18 cellular contexts compared by ENCODE assay signal in the genomic region with DNA sequence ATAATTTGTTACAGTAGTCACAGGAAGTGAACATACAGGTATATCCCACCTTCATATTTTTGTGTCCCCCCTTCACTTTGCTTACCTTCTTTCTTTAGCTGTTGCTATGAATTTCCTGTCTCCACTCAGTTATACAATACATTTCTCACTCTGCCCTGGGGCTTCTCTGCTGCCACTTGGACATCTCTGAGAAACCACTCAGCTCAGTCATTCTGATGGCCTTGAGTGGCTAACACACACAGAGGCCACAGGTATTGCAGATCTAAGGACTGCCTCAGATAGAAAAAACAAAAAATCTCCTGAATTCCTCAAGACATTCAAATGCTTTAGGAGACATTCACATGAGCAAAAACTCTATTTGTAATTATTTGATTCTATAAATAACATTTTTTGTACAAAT.
DNase-seq lines count a peak whose midpoint lies in the region; ATAC-seq, FAIRE-seq and TF ChIP-seq lines count a peak whose summit lies in the region.
"Had no signal": no experiment of that assay in that cellular context is flagged by ENCODE, and none has a peak within 500 bp of the region (broad histone marks: within the 10 kb centered on the region; RNA-seq: fewer than 3 reads in every experiment).

No MANE protein-coding gene starts in this region.

- H3K4me3 ChIP-seq in left lung (no peak overlapping the region), thyroid gland (replicated peaks in 1 of 3) (no peak overlapping the region)
- H3K4me3 ChIP-seq: BLaER1, GM12878, HAP-1 had no signal

- H3K27me3 ChIP-seq in left lung (no peaks in the 10 kb centered on the region), thyroid gland (no peaks in the 10 kb centered on the region)
- H3K27me3 ChIP-seq: BLaER1 had no signal

- DNase-seq in NCI-H82 (lab: John Stamatoyannopoulos, UW) (peak; percentile 15), NCI-H82 treated with DMSO at 0.1 percent for 48 hours (lab: John Stamatoyannopoulos, UW; ENCODE audit: unreplicated experiment) (no peak), left lung (no peak), thyroid gland (peak; percentile 3 to 12), frontal cortex (ENCODE audit: low spot score in 2 of 2) (no peak)
- DNase-seq: 8988T; Calu3; CD4-positive, alpha-beta memory T cell; DMS 273 treated with DMSO at 0.1 percent for 48 hours; DMS53; DND-41; EL had no signal

- TF ChIP-seq CTCF in left lung (IDR thresholded peaks at IDR 0.05) (no peak), thyroid gland (IDR thresholded peaks at IDR 0.05) (no peak)

- intact Hi-C loops in left lung (cut with DNase I) = no loop called here
- intact Hi-C loops in thyroid gland (cut with DNase I) = no loop called here

- H3K27ac ChIP-seq in left lung = no peak overlapping the region
- H3K27ac ChIP-seq in thyroid gland = no peak overlapping the region
- H3K27ac ChIP-seq: BLaER1, HL-60 had no signal

- ATAC-seq in left lung (peak; percentile 86), GM18873 (IDR thresholded peaks at IDR 0.05; ENCODE audit: low FRiP score, unreplicated experiment) (no peak), GM21381 (IDR thresholded peaks at IDR 0.05; ENCODE audit: unreplicated experiment) (no peak)
- ATAC-seq: GM12878 had no signal

- no peaks in the 10 kb centered on the region for H3K36me3 ChIP-seq in left lung
- H3K36me3 ChIP-seq in thyroid gland = no peaks in the 10 kb centered on the region
- H3K36me3 ChIP-seq: BLaER1, HAP-1 had no signal

- H3K4me1 ChIP-seq in left lung (no peaks in the 10 kb centered on the region), thyroid gland (peaks cover 0 to 8% of the 10 kb centered on the region in 2 donors)
- H3K4me1 ChIP-seq: BLaER1 had no signal

- no peaks in the 10 kb centered on the region for H3K9me3 ChIP-seq in left lung
- H3K9me3 ChIP-seq in thyroid gland = no peaks in the 10 kb centered on the region
- H3K9me3 ChIP-seq: BLaER1, HAP-1 had no signal

- TF ChIP-seq POLR2A in thyroid gland (IDR thresholded peaks at IDR 0.05) = no peak

- no peak for FAIRE-seq in frontal cortex (lab: Jason Lieb, UNC)
- FAIRE-seq: GM12878 had no signal

Comparison
In these comparisons a context has a peak if more than half of its experiments do, and no peak if none do; other contexts are left out.
1. DNase-seq: peak in NCI-H82 (single experiment) and thyroid gland (2 of 2); none in NCI-H82 treated with DMSO at 0.1 percent for 48 hours (single experiment), left lung (0 of 2) and frontal cortex (0 of 2).